In genomic region chr17:45051060-45051719, GRCh38 we compare ENCODE assay signal across 8 cellular contexts. TPM values are rescaled to one million over a fixed set of nuclear protein-coding genes. Genes with fewer than 3 reads are reported as not detected.
DNase-seq lines count a peak whose midpoint lies in the region; ATAC-seq and FAIRE-seq lines count a peak whose summit lies in the region.

DCAKD (minus strand) TSS chr17:45051632; CDS start chr17:45034885, 16,747 bp downstream.

- H3K27me3 Mint-ChIP-seq in activated CD8-positive, alpha-beta memory T cell treated with anti-CD3 and anti-CD28 coated beads, Interleukin-2, amount 10 ng/mL, durations not matched to agents 7 days and 5 days, result no peaks in the 10 kb centered on the region

- peak; percentile 67 for FAIRE-seq in HTR-8/SVneo (lab: Jason Lieb, UNC)

- peaks cover 45% of the 10 kb centered on the region for H3K4me1 Mint-ChIP-seq in activated CD8-positive, alpha-beta memory T cell treated with anti-CD3 and anti-CD28 coated beads, Interleukin-2, amount 10 ng/mL, durations not matched to agents 7 days and 5 days

- H3K9ac ChIP-seq in NT2/D1 (ENCODE audit: insufficient read length, low read depth), result peak within 1 kb of the TSS; percentile 85
- H3K9ac ChIP-seq in endocrine pancreas (ENCODE audit: control insufficient read depth, insufficient read depth, low read length), result peak within 1 kb of the TSS; percentile 81

- H3K9me3 ChIP-seq in NT2/D1 (ENCODE audit: insufficient read depth, low read length), result no peaks in the 10 kb centered on the region
- no peaks in the 10 kb centered on the region for H3K9me3 ChIP-seq in endocrine pancreas (ENCODE audit: control insufficient read depth, low read length)

- H3K4me3 ChIP-seq in NT2/D1 (ENCODE audit: insufficient read length, low read depth), result peak within 1 kb of the TSS; percentile 63
- H3K4me3 ChIP-seq in endocrine pancreas (ENCODE audit: control insufficient read depth, insufficient read depth, low read length), result peak within 1 kb of the TSS; percentile 84

- peak; percentile 89 for ATAC-seq in GM21367 (IDR thresholded peaks at IDR 0.05; ENCODE audit: unreplicated experiment)
- ATAC-seq in activated CD8-positive, alpha-beta memory T cell treated with anti-CD3 and anti-CD28 coated beads, Interleukin-2, amount 10 ng/mL, durations not matched to agents 7 days and 5 days, result peak; percentile 98

- H3K4me3 Mint-ChIP-seq in activated CD8-positive, alpha-beta memory T cell treated with anti-CD3 and anti-CD28 coated beads, Interleukin-2, amount 10 ng/mL, durations not matched to agents 7 days and 5 days, result peak within 1 kb of the TSS; percentile 91

- no peaks in the 10 kb centered on the region for H3K4me1 ChIP-seq in NT2/D1 (ENCODE audit: insufficient read depth, insufficient read length)
- H3K4me1 ChIP-seq in endocrine pancreas (ENCODE audit: control insufficient read depth, insufficient read depth, low read length), result no peaks in the 10 kb centered on the region

- peak; percentile 88 for DNase-seq in CMK (ENCODE audit: low read depth)
- peak; percentile 98 for DNase-seq in HTR-8/SVneo (ENCODE audit: insufficient read length, low spot score)
- DNase-seq in NT2/D1 (ENCODE audit: low read depth, low spot score), result peak; percentile 89
- DNase-seq in activated CD8-positive, alpha-beta memory T cell treated with anti-CD3 and anti-CD28 coated beads, Interleukin-2, amount 10 ng/mL, durations not matched to agents 7 days and 5 days, result peak; percentile 96
- peak; percentile 97 for DNase-seq in mesenteric fat pad (ENCODE audit: low spot score)
- peak; percentile 69 for DNase-seq in stimulated activated CD8-positive, alpha-beta memory T cell treated with anti-CD3 and anti-CD28 coated beads, Interleukin-15, amount 100 ng/mL, for 1 hour (ENCODE audit: low read depth)

- CTCF ChIA-PET in activated CD8-positive, alpha-beta memory T cell treated with anti-CD3 and anti-CD28 coated beads, Interleukin-2, amount 10 ng/mL, durations not matched to agents 7 days and 5 days (lab: Charles Lee), result interaction anchor here (0.8 to 3.1 kb wide), 11 partner anchors 9 to 131 kb away, joined by 3 to 25 read pairs (median 4); partner anchors contain the start of genes ACBD4, HEXIM2 and NMT1

- no peaks in the 10 kb centered on the region for H3K9me3 Mint-ChIP-seq in activated CD8-positive, alpha-beta memory T cell treated with anti-CD3 and anti-CD28 coated beads, Interleukin-2, amount 10 ng/mL, durations not matched to agents 7 days and 5 days (ENCODE audit: low read depth)

- peaks cover 8% of the 10 kb centered on the region for H3K36me3 ChIP-seq in NT2/D1 (ENCODE audit: insufficient read depth, insufficient read length, low read length)
- H3K36me3 ChIP-seq in endocrine pancreas (ENCODE audit: control insufficient read depth, insufficient read depth, low read length), result no peaks in the 10 kb centered on the region

- peaks cover 11% of the 10 kb centered on the region for H3K36me3 Mint-ChIP-seq in activated CD8-positive, alpha-beta memory T cell treated with anti-CD3 and anti-CD28 coated beads, Interleukin-2, amount 10 ng/mL, durations not matched to agents 7 days and 5 days

- peak within 1 kb of the TSS; percentile 91 for H3K27ac Mint-ChIP-seq in activated CD8-positive, alpha-beta memory T cell treated with anti-CD3 and anti-CD28 coated beads, Interleukin-2, amount 10 ng/mL, durations not matched to agents 7 days and 5 days

- H3K27me3 ChIP-seq in NT2/D1 (ENCODE audit: insufficient read depth, insufficient read length) (no peaks in the 10 kb centered on the region), endocrine pancreas (ENCODE audit: control insufficient read depth, insufficient read depth, low read length) (no peaks in the 10 kb centered on the region)

RNA-seq across cellular contexts. Expression of gene DCAKD, which starts in this region (rescaled TPM):
- 10 to 100 TPM; 29.4 to 34.3 TPM for total RNA-seq in activated CD8-positive, alpha-beta memory T cell treated with anti-CD3 and anti-CD28 coated beads, Interleukin-2, amount 10 ng/mL, durations not matched to agents 7 days and 5 days
- total RNA-seq in mesenteric fat pad, result 28.0 TPM

Comparison
In these comparisons a context has a peak if more than half of its experiments do, and no peak if none do; other contexts are left out.
1. Peak in every context shown above with its lines: DNase-seq, ATAC-seq and H3K4me3 ChIP-seq.